Comparison of ENCODE assay signal across 1 cellular context in genomic region chr17:61362396-61362795, GRCh38.
TF ChIP-seq lines count a peak whose summit lies in the region.

No MANE protein-coding gene starts in this region.

TF ChIP-seq in HepG2, 621 proteins besides CTCF, POLR2A, EP300 and RAD21 (continued from another document):
- TF ChIP-seq ZNF547 (CRISPR knock-in tag; IDR thresholded peaks at IDR 0.05): 0 out of 2 replicates have a peak, but pooled peaks have one; percentile 42
